Comparison of ENCODE assay signal across 8 cellular contexts in genomic region chr1:109041614-109042473, GRCh38. TPM values are rescaled to one million over a fixed set of nuclear protein-coding genes. Genes with fewer than 3 reads are reported as not detected.
DNase-seq lines count a peak whose midpoint lies in the region; ATAC-seq and TF ChIP-seq lines count a peak whose summit lies in the region.

TSS of gene WDR47 (minus strand) at chr1:109042102. CDS start at chr1:109023512, 18,590 bp downstream.

- peaks cover 11% of the 10 kb centered on the region for H3K4me1 Mint-ChIP-seq in activated T-helper 1 cell treated with anti-CD3 and anti-CD28 coated beads, Interleukin-12 subunit alpha, Interleukin-12 subunit beta, Interleukin-2, Interleukin-4 antibody, amounts not matched to agents 30 ng/mL and 10 ng/mL and 1 ng/mL, durations not matched to agents 14 hours and 24 hours and 36 hours (ENCODE audit: low read depth)
- peaks cover 13 to 19% (median 16%) of the 10 kb centered on the region in 3 donors for H3K4me1 Mint-ChIP-seq in naive B cell
- H3K4me1 Mint-ChIP-seq in stimulated activated effector memory CD8-positive, alpha-beta T cell treated with anti-CD3 and anti-CD28 coated beads, Interleukin-12 subunit alpha, Interleukin-12 subunit beta, amount 100 ng/mL, for 72 hours, result peaks cover 8% of the 10 kb centered on the region

- no peaks in the 10 kb centered on the region; the same call in 1 of the 2 replicates for H3K36me3 ChIP-seq in DND-41 (ENCODE audit: insufficient read depth, low read length)
- H3K36me3 ChIP-seq in GM23248 (ENCODE audit: low read depth), result no peaks in the 10 kb centered on the region
- no peaks in the 10 kb centered on the region for H3K36me3 ChIP-seq in Karpas-422 (ENCODE audit: insufficient read depth, low read length)

- intact Hi-C loops in activated T-helper 1 cell treated with anti-CD3 and anti-CD28 coated beads, Interleukin-12 subunit alpha, Interleukin-12 subunit beta, Interleukin-2, Interleukin-4 antibody, amounts not matched to agents 30 ng/mL and 10 ng/mL and 1 ng/mL, durations not matched to agents 14 hours and 24 hours and 36 hours (cut with micrococcal nuclease), result loop anchor here (1.0 to 2.0 kb wide), 8 partner anchors 34 to 350 kb away; partner anchors contain the start of genes CLCC1, PRPF38B, SARS1 and STXBP3

- H3K4me2 ChIP-seq in DND-41 (ENCODE audit: insufficient read depth, low read length) (peak within 1 kb of the TSS; percentile 70), GM23248 (ENCODE audit: unreplicated experiment) (peak within 1 kb of the TSS; percentile 91), Karpas-422 (ENCODE audit: low read depth, low read length, poor library complexity, severe bottlenecking) (peak within 1 kb of the TSS; percentile 86)

- no peaks in the 10 kb centered on the region for H3K36me3 Mint-ChIP-seq in activated T-helper 1 cell treated with anti-CD3 and anti-CD28 coated beads, Interleukin-12 subunit alpha, Interleukin-12 subunit beta, Interleukin-2, Interleukin-4 antibody, amounts not matched to agents 30 ng/mL and 10 ng/mL and 1 ng/mL, durations not matched to agents 14 hours and 24 hours and 36 hours (ENCODE audit: low read depth)
- no peaks in the 10 kb centered on the region for H3K36me3 Mint-ChIP-seq in naive B cell
- peaks cover 16% of the 10 kb centered on the region for H3K36me3 Mint-ChIP-seq in stimulated activated effector memory CD8-positive, alpha-beta T cell treated with anti-CD3 and anti-CD28 coated beads, Interleukin-12 subunit alpha, Interleukin-12 subunit beta, amount 100 ng/mL, for 72 hours

- no peaks in the 10 kb centered on the region for H3K9me3 Mint-ChIP-seq in activated T-helper 1 cell treated with anti-CD3 and anti-CD28 coated beads, Interleukin-12 subunit alpha, Interleukin-12 subunit beta, Interleukin-2, Interleukin-4 antibody, amounts not matched to agents 30 ng/mL and 10 ng/mL and 1 ng/mL, durations not matched to agents 14 hours and 24 hours and 36 hours
- H3K9me3 Mint-ChIP-seq in naive B cell, result no peaks in the 10 kb centered on the region
- no peaks in the 10 kb centered on the region for H3K9me3 Mint-ChIP-seq in stimulated activated effector memory CD8-positive, alpha-beta T cell treated with anti-CD3 and anti-CD28 coated beads, Interleukin-12 subunit alpha, Interleukin-12 subunit beta, amount 100 ng/mL, for 72 hours

- no peaks in the 10 kb centered on the region for H3K9me3 ChIP-seq in DND-41 (ENCODE audit: insufficient read depth, low read length, severe bottlenecking)
- no peaks in the 10 kb centered on the region for H3K9me3 ChIP-seq in GM23248 (ENCODE audit: low read depth)
- no peaks in the 10 kb centered on the region for H3K9me3 ChIP-seq in Karpas-422 (ENCODE audit: low read length)

- peak within 1 kb of the TSS; percentile 92 for H3K27ac Mint-ChIP-seq in activated T-helper 1 cell treated with anti-CD3 and anti-CD28 coated beads, Interleukin-12 subunit alpha, Interleukin-12 subunit beta, Interleukin-2, Interleukin-4 antibody, amounts not matched to agents 30 ng/mL and 10 ng/mL and 1 ng/mL, durations not matched to agents 14 hours and 24 hours and 36 hours
- H3K27ac Mint-ChIP-seq in naive B cell, result peak within 1 kb of the TSS; percentile 93 to 99 (median 97)
- peak within 1 kb of the TSS; percentile 84 for H3K27ac Mint-ChIP-seq in stimulated activated effector memory CD8-positive, alpha-beta T cell treated with anti-CD3 and anti-CD28 coated beads, Interleukin-12 subunit alpha, Interleukin-12 subunit beta, amount 100 ng/mL, for 72 hours

- peaks cover 7% of the 10 kb centered on the region; the same call in 1 of the 2 replicates for H3F3A ChIP-seq in GM23248 (ENCODE audit: insufficient read depth)

- H3K4me1 ChIP-seq in DND-41 (ENCODE audit: insufficient read depth, low read length) (peaks cover 22% of the 10 kb centered on the region), GM23248 (ENCODE audit: insufficient read depth) (no peaks in the 10 kb centered on the region; the same call in 1 of the 2 replicates), Karpas-422 (ENCODE audit: low read length) (peaks cover 15% of the 10 kb centered on the region)

- no peaks in the 10 kb centered on the region for H3K27me3 Mint-ChIP-seq in activated T-helper 1 cell treated with anti-CD3 and anti-CD28 coated beads, Interleukin-12 subunit alpha, Interleukin-12 subunit beta, Interleukin-2, Interleukin-4 antibody, amounts not matched to agents 30 ng/mL and 10 ng/mL and 1 ng/mL, durations not matched to agents 14 hours and 24 hours and 36 hours (ENCODE audit: insufficient read depth)
- peaks cover 1 to 4% (median 2%) of the 10 kb centered on the region in 3 donors for H3K27me3 Mint-ChIP-seq in naive B cell

- in situ Hi-C loops in GM23248 (cut with MboI), result no loop called here

- H3K9me2 ChIP-seq in GM23248 (ENCODE audit: insufficient read depth), result no peaks in the 10 kb centered on the region
- H3K9me2 ChIP-seq in Karpas-422 (replicated peaks; ENCODE audit: insufficient read depth, low read length), result no peaks in the 10 kb centered on the region

- WGBS in GM23248 (ENCODE audit: low coverage in 1 of 2, low lambda C conversion rate in 2 of 2, missing lambda C conversion rate in 2 of 2), 2 experiments, result 0 to 2% methylated on average over 53 to 65 of the region's 90 CpGs

- H4K20me1 ChIP-seq in DND-41 (ENCODE audit: insufficient read depth, low read length) (peaks cover 3% of the 10 kb centered on the region; the same call in 1 of the 2 replicates), GM23248 (ENCODE audit: insufficient read depth) (no peaks in the 10 kb centered on the region), Karpas-422 (ENCODE audit: insufficient read depth, low read depth, low read length) (no peaks in the 10 kb centered on the region)

- H3K4me3 ChIP-seq in DND-41 (ENCODE audit: low read depth in 1 of 2, low read length in 2 of 2), result peak within 1 kb of the TSS; percentile 81 to 93
- H3K4me3 ChIP-seq in GM23248, result peak within 1 kb of the TSS; percentile 98
- H3K4me3 ChIP-seq in Karpas-422 (ENCODE audit: low read length), result peak within 1 kb of the TSS; percentile 100

- ATAC-seq in DND-41 (ENCODE audit: insufficient read depth, low read depth) (peak; percentile 96), naive B cell (ENCODE audit: low read depth in 2 of 2) (peak; percentile 94)
- ATAC-seq in stimulated activated effector memory CD8-positive, alpha-beta T cell treated with anti-CD3 and anti-CD28 coated beads, Interleukin-12 subunit alpha, Interleukin-12 subunit beta, amount 100 ng/mL, for 72 hours, result peak; percentile 99

- peak within 1 kb of the TSS; percentile 65 for H3K27ac ChIP-seq in DND-41 (ENCODE audit: low read length)
- peak within 1 kb of the TSS; percentile 49 for H3K27ac ChIP-seq in GM23248
- peak within 1 kb of the TSS; percentile 70 for H3K27ac ChIP-seq in Karpas-422 (ENCODE audit: low read length)

- peak within 1 kb of the TSS; percentile 78 for H3K9ac ChIP-seq in DND-41 (ENCODE audit: low read depth, low read length)
- H3K9ac ChIP-seq in GM23248, result peak within 1 kb of the TSS; percentile 89
- peak within 1 kb of the TSS; percentile 96 for H3K9ac ChIP-seq in Karpas-422 (ENCODE audit: low read length)

- peak; percentile 96 for DNase-seq in DND-41
- peak; percentile 98 for DNase-seq in GM23248
- DNase-seq in Karpas-422, result peak; percentile 99
- peak; percentile 98 for DNase-seq in RKO (ENCODE audit: low spot score)
- peak; percentile 96 for DNase-seq in activated T-helper 1 cell treated with anti-CD3 and anti-CD28 coated beads, Interleukin-12 subunit alpha, Interleukin-12 subunit beta, Interleukin-2, Interleukin-4 antibody, amounts not matched to agents 30 ng/mL and 10 ng/mL and 1 ng/mL, durations not matched to agents 14 hours and 24 hours and 36 hours (ENCODE audit: low spot score)
- DNase-seq in fibroblast of gingiva (ENCODE audit: low read depth), result peak; percentile 94
- DNase-seq in naive B cell, result peak; percentile 95
- peak; percentile 91 to 96 for DNase-seq in stimulated activated effector memory CD8-positive, alpha-beta T cell treated with anti-CD3 and anti-CD28 coated beads, Interleukin-12 subunit alpha, Interleukin-12 subunit beta, amount 100 ng/mL, for 72 hours (ENCODE audit: low spot score in 2 of 2)

- peak within 1 kb of the TSS; percentile 91 for H3K4me3 Mint-ChIP-seq in activated T-helper 1 cell treated with anti-CD3 and anti-CD28 coated beads, Interleukin-12 subunit alpha, Interleukin-12 subunit beta, Interleukin-2, Interleukin-4 antibody, amounts not matched to agents 30 ng/mL and 10 ng/mL and 1 ng/mL, durations not matched to agents 14 hours and 24 hours and 36 hours
- H3K4me3 Mint-ChIP-seq in naive B cell, result peak within 1 kb of the TSS; percentile 93 to 98 (median 96)
- peak within 1 kb of the TSS; percentile 81 for H3K4me3 Mint-ChIP-seq in stimulated activated effector memory CD8-positive, alpha-beta T cell treated with anti-CD3 and anti-CD28 coated beads, Interleukin-12 subunit alpha, Interleukin-12 subunit beta, amount 100 ng/mL, for 72 hours

- TF ChIP-seq CTCF in DND-41 (IDR thresholded peaks at IDR 0.05; ENCODE audit: borderline replicate concordance, extremely low read depth, low read length, poor library complexity, severe bottlenecking), result no peak

- H3K27me3 ChIP-seq in DND-41 (ENCODE audit: insufficient read depth, low read length, poor library complexity) (no peaks in the 10 kb centered on the region), GM23248 (replicated peaks; ENCODE audit: insufficient read depth) (no peaks in the 10 kb centered on the region), Karpas-422 (ENCODE audit: low read length) (no peaks in the 10 kb centered on the region)

- H3K79me2 ChIP-seq in DND-41 (ENCODE audit: insufficient read depth, low read length) (peaks cover 34% of the 10 kb centered on the region), GM23248 (ENCODE audit: insufficient read depth) (peaks cover 49% of the 10 kb centered on the region), Karpas-422 (ENCODE audit: low read length) (peaks cover 46% of the 10 kb centered on the region)

- H2AFZ ChIP-seq in DND-41 (ENCODE audit: low read depth, low read length), result peak within 1 kb of the TSS; percentile 73
- H2AFZ ChIP-seq in GM23248, result peak within 1 kb of the TSS; percentile 90
- peak within 1 kb of the TSS; percentile 82 for H2AFZ ChIP-seq in Karpas-422 (ENCODE audit: low read length)

RNA-seq across cellular contexts. Expression of gene WDR47, which starts in this region (rescaled TPM):
- total RNA-seq in GM23248 (2014; rRNA removed; shearing (Covaris generic)), result 17.9 and 19.0 TPM in 2 replicates
- polyA plus RNA-seq in GM23248 (2016; fragmentation: Nextera tagmentation; extraction: Ambion mirVana) (12.2 and 15.5 TPM in 2 replicates), naive B cell (ENCODE audit: low read depth in 6 of 6) (1 to 10 TPM; 3.4 to 8.7 (median 6.5) TPM)
- 12.8 and 20.3 TPM in 2 replicates for total RNA-seq in Karpas-422 (2014; rRNA removed; shearing (Covaris generic); ENCODE audit: low replicate concordance)
- 11.5 and 14.4 TPM in 2 replicates for total RNA-seq in activated T-helper 1 cell treated with anti-CD3 and anti-CD28 coated beads, Interleukin-12 subunit alpha, Interleukin-12 subunit beta, Interleukin-2, Interleukin-4 antibody, amounts not matched to agents 30 ng/mL and 10 ng/mL and 1 ng/mL, durations not matched to agents 14 hours and 24 hours and 36 hours

Comparison
In these comparisons a context has a peak if more than half of its experiments do, and no peak if none do; other contexts are left out.
1. Peak in every context shown above with its lines: DNase-seq, ATAC-seq, H3K4me3 ChIP-seq and H3K27ac ChIP-seq.